Comparison of ENCODE assay signal across 8 cellular contexts in the genomic region with DNA sequence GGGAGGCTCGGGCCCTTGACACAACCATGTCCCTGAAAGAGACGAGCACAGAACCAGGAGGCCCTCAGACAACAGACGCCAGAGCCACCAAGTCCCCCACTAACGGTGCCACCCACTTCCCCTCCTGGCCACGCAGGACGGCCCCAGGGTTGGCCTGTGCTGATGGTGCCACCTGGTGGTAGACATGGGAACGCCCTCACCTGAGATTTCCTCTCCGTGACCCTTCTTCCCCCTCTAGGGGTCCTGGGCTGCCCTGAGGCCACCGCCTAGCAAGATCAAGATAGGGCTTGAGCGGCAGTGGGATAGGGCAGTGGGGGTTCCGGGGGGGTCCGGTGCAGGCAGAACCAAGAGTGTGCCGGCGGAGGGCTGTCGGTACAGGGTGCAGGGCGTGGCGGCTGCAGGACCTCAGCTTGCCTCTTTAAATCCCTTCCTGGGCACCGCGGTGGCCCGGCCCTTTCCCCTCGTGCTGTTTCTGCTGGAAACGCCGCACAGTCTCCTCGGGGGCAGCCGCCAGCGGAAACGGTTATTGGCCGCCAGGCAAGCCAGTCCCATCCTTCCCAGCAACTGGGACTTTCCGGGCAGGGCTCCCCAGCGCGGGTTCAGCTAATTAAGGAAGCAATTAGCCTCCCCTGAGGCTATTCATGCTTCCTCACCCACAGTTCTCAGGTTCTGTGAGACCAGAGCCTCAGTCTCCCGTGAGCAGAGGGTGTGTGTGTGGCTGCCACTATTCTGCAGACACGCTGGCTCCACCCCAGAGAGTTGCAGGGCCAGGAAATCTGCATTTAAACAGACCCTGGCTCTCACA. TPM values are rescaled to one million over a fixed set of nuclear protein-coding genes. Genes with fewer than 3 reads are reported as not detected.
A peak's percentile ranks its signal among the peaks of the same experiment; 100 is the strongest.
DNase-seq lines count a peak whose midpoint lies in the region; ATAC-seq lines count a peak whose summit lies in the region.

No MANE protein-coding gene starts in this region.

- H3K36me3 Mint-ChIP-seq in CD8-positive, alpha-beta memory T cell, result no peaks in the 10 kb centered on the region
- H3K36me3 Mint-ChIP-seq in activated naive CD8-positive, alpha-beta T cell treated with anti-CD3 and anti-CD28 coated beads, Interleukin-2, amount 50 U/mL, for 24 hours (ENCODE audit: low read depth), result no peaks in the 10 kb centered on the region

- DNase-seq in CD8-positive, alpha-beta memory T cell, result peak; percentile 76 to 90 (median 81)
- DNase-seq in LoVo (ENCODE audit: low spot score) (peak; percentile 72), T follicular helper cell (ENCODE audit: low read depth) (peak; percentile 75), left ventricle myocardium superior (peak; percentile 83), aorta (peak; percentile 87 to 91)
- DNase-seq in activated naive CD8-positive, alpha-beta T cell treated with anti-CD3 and anti-CD28 coated beads, Interleukin-2, amount 50 U/mL, for 24 hours, result peak; percentile 83

- H3K9me3 Mint-ChIP-seq in CD8-positive, alpha-beta memory T cell, result no peaks in the 10 kb centered on the region
- no peaks in the 10 kb centered on the region for H3K9me3 Mint-ChIP-seq in activated naive CD8-positive, alpha-beta T cell treated with anti-CD3 and anti-CD28 coated beads, Interleukin-2, amount 50 U/mL, for 24 hours

- peaks cover 9% of the 10 kb centered on the region for H3K4me1 ChIP-seq in CD8-positive, alpha-beta memory T cell (ENCODE audit: insufficient read depth, low read length)
- H3K4me1 ChIP-seq in rectal smooth muscle tissue (ENCODE audit: control insufficient read depth, insufficient read depth, low read length) (peaks cover 10% of the 10 kb centered on the region), aorta (ENCODE audit: control insufficient read depth in 1 of 2, insufficient read depth in 2 of 2, low read length in 2 of 2) (no peaks in the 10 kb centered on the region)

- no peak overlapping the region for H3K9ac ChIP-seq in rectal smooth muscle tissue (ENCODE audit: low read length)

- H3K27me3 ChIP-seq in CD8-positive, alpha-beta memory T cell (ENCODE audit: insufficient read depth, low read length, poor library complexity, severe bottlenecking), result no peaks in the 10 kb centered on the region
- H3K27me3 ChIP-seq in rectal smooth muscle tissue (ENCODE audit: control insufficient read depth, insufficient read depth, low read length) (no peaks in the 10 kb centered on the region), aorta (ENCODE audit: control insufficient read depth in 1 of 2, insufficient read depth in 2 of 2, low read length in 1 of 2) (no peaks in the 10 kb centered on the region)

- peaks cover 2 to 6% of the 10 kb centered on the region in 2 donors for H3K27me3 Mint-ChIP-seq in CD8-positive, alpha-beta memory T cell
- H3K27me3 Mint-ChIP-seq in activated naive CD8-positive, alpha-beta T cell treated with anti-CD3 and anti-CD28 coated beads, Interleukin-2, amount 50 U/mL, for 24 hours, result no peaks in the 10 kb centered on the region

- H3K27ac ChIP-seq in CD8-positive, alpha-beta memory T cell (ENCODE audit: low read depth, low read length), result peak overlapping the region; percentile 38
- no peak overlapping the region for H3K27ac ChIP-seq in rectal smooth muscle tissue (ENCODE audit: low read depth, low read length)
- no peak overlapping the region for H3K27ac ChIP-seq in aorta (ENCODE audit: low read depth in 1 of 2, low read length in 2 of 2)

- no peaks in the 10 kb centered on the region for H3K9me3 ChIP-seq in CD8-positive, alpha-beta memory T cell (ENCODE audit: low read length)
- H3K9me3 ChIP-seq in aorta (ENCODE audit: control insufficient read depth, low read length), result no peaks in the 10 kb centered on the region

- intact Hi-C loops in left ventricle myocardium superior (cut with micrococcal nuclease), result loop anchor here (5.0 kb wide), 1 partner anchor 270 kb away; no protein-coding TSS in a partner anchor
- intact Hi-C loops in aorta (cut with DNase I), result loop anchor here (1.0 to 10.0 kb wide), 6 partner anchors 165 to 473 kb away; a partner anchor contains a TSS

- peak overlapping the region; percentile 73 for H3K4me3 ChIP-seq in CD8-positive, alpha-beta memory T cell (ENCODE audit: low read length)
- H3K4me3 ChIP-seq in rectal smooth muscle tissue (ENCODE audit: low read length) (peak overlapping the region; percentile 52), aorta (ENCODE audit: low read length in 2 of 2) (no peak overlapping the region)

- CTCF ChIA-PET in CD8-positive, alpha-beta memory T cell (lab: Charles Lee), result interaction anchor here (0.8 to 6.5 kb wide), 14 partner anchors 9 to 498 kb away, joined by 3 to 54 read pairs (median 3); a partner anchor contains a TSS

- peak; percentile 58 for ATAC-seq in GM21381 (IDR thresholded peaks at IDR 0.05; ENCODE audit: unreplicated experiment)
- ATAC-seq in activated naive CD8-positive, alpha-beta T cell treated with anti-CD3 and anti-CD28 coated beads, Interleukin-2, amount 50 U/mL, for 24 hours, result peak; percentile 89
- ATAC-seq in left ventricle myocardium superior, result peak; percentile 87
- ATAC-seq in aorta (ENCODE audit: low FRiP score), result peak; percentile 82

- WGBS in aorta, 2 donors, result 2% methylated on average over 31 to 33 of the region's 33 CpGs

- H3K36me3 ChIP-seq in CD8-positive, alpha-beta memory T cell (ENCODE audit: insufficient read depth, low read length), result no peaks in the 10 kb centered on the region
- no peaks in the 10 kb centered on the region for H3K36me3 ChIP-seq in rectal smooth muscle tissue (ENCODE audit: control insufficient read depth, insufficient read depth, low read length)
- no peaks in the 10 kb centered on the region for H3K36me3 ChIP-seq in aorta (ENCODE audit: control insufficient read depth in 1 of 2, insufficient read depth in 2 of 2, low read length in 1 of 2)

- H3K4me3 Mint-ChIP-seq in CD8-positive, alpha-beta memory T cell, result peak overlapping the region; percentile 69 to 93 (median 82)
- H3K4me3 Mint-ChIP-seq in activated naive CD8-positive, alpha-beta T cell treated with anti-CD3 and anti-CD28 coated beads, Interleukin-2, amount 50 U/mL, for 24 hours, result peak overlapping the region; percentile 67

- peaks cover 4 to 12% (median 8%) of the 10 kb centered on the region in 3 donors for H3K4me1 Mint-ChIP-seq in CD8-positive, alpha-beta memory T cell
- peaks cover 18% of the 10 kb centered on the region for H3K4me1 Mint-ChIP-seq in activated naive CD8-positive, alpha-beta T cell treated with anti-CD3 and anti-CD28 coated beads, Interleukin-2, amount 50 U/mL, for 24 hours

- H3K27ac Mint-ChIP-seq in CD8-positive, alpha-beta memory T cell, result peak overlapping the region in 5 of 8 donors; percentile 54 to 73 (median 63)
- no peak overlapping the region for H3K27ac Mint-ChIP-seq in activated naive CD8-positive, alpha-beta T cell treated with anti-CD3 and anti-CD28 coated beads, Interleukin-2, amount 50 U/mL, for 24 hours

- POLR2A ChIA-PET in CD8-positive, alpha-beta memory T cell (lab: Charles Lee), result interaction anchor here (0.5 to 1.1 kb wide), 2 partner anchors 271 to 347 kb away, joined by 3 to 4 read pairs; a partner anchor contains a TSS

RNA-seq across cellular contexts. Expression of a gene that starts 5.5 kb away (rescaled TPM):
- total RNA-seq in CD8-positive, alpha-beta memory T cell, result under 1 TPM; 0.16 to 0.31 TPM
- polyA plus RNA-seq in CD8-positive, alpha-beta memory T cell, result not detected
- total RNA-seq in left ventricle myocardium superior, result 2.0 TPM
- total RNA-seq in aorta, result 10 to 100 TPM in 1 of 2 donors, 1 to 10 TPM in 1; 5.3 to 10.5 TPM
- 1 to 10 TPM in 1 of 2 donors, under 1 TPM in 1; 0.38 to 2.6 TPM for polyA plus RNA-seq in aorta

Comparison
In these comparisons a context has a peak if more than half of its experiments do, and no peak if none do; other contexts are left out.
1. H3K4me3 ChIP-seq: peak in CD8-positive, alpha-beta memory T cell (single experiment) and rectal smooth muscle tissue (single experiment); none in aorta (0 of 2).
2. Peak in every context shown above with its lines, with median percentiles within 50 percentile points of each other: DNase-seq and ATAC-seq.